In the genomic region with DNA sequence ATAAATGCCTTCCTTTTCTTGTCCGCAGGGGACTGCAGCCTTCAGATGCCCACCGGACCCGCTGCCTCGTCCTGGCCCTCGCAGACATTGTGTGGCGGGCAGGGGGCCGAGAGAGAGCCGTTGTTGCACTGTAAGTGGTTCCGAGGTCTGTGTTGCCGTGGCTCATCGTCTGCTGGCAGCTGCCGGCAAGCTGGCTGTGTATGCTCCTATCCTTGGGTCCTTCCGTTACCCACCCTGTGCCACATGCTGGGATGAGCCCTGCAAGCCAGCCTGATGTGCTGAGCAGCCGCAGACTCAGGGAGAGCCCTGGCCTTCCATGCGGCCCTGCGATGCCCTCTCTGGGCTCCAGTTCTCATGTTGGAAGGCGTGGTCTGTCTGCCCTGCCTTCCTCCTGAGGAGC, we compare ENCODE assay signal across 1 cellular context.
TF ChIP-seq lines count a peak whose summit lies in the region.

No MANE protein-coding gene starts in this region.

TF ChIP-seq in IMR-90, 13 proteins besides CTCF, POLR2A, EP300 and RAD21:
- TF ChIP-seq NFE2L2 (IDR thresholded peaks at IDR 0.05; ENCODE audit: low read depth, low read length): no peak
- TF ChIP-seq, protein P1, sequence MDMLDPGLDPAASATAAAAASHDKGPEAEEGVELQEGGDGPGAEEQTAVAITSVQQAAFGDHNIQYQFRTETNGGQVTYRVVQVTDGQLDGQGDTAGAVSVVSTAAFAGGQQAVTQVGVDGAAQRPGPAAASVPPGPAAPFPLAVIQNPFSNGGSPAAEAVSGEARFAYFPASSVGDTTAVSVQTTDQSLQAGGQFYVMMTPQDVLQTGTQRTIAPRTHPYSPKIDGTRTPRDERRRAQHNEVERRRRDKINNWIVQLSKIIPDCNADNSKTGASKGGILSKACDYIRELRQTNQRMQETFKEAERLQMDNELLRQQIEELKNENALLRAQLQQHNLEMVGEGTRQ (IDR thresholded peaks at IDR 0.05; ENCODE audit: low read depth, low read length): no peak
- TF ChIP-seq, protein P2, sequence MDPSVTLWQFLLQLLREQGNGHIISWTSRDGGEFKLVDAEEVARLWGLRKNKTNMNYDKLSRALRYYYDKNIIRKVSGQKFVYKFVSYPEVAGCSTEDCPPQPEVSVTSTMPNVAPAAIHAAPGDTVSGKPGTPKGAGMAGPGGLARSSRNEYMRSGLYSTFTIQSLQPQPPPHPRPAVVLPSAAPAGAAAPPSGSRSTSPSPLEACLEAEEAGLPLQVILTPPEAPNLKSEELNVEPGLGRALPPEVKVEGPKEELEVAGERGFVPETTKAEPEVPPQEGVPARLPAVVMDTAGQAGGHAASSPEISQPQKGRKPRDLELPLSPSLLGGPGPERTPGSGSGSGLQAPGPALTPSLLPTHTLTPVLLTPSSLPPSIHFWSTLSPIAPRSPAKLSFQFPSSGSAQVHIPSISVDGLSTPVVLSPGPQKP (IDR thresholded peaks at IDR 0.05; ENCODE audit: borderline replicate concordance, low read depth, low read length): no peak
- no peak for TF ChIP-seq FOS (IDR thresholded peaks at IDR 0.05; ENCODE audit: low read depth, low read length)
- no peak for TF ChIP-seq CEBPB (IDR thresholded peaks at IDR 0.05; ENCODE audit: low read depth, low read length)
- TF ChIP-seq MAZ (IDR thresholded peaks at IDR 0.05; ENCODE audit: borderline replicate concordance, low read depth, low read length): no peak
- TF ChIP-seq RCOR1 (IDR thresholded peaks at IDR 0.05; ENCODE audit: insufficient replicate concordance, low read length): no peak
- no peak for TF ChIP-seq BHLHE40 (IDR thresholded peaks at IDR 0.05; ENCODE audit: low read depth, low read length)
- TF ChIP-seq RFX5 (IDR thresholded peaks at IDR 0.05; ENCODE audit: low read depth, low read length): no peak
- TF ChIP-seq CHD1 (IDR thresholded peaks at IDR 0.05; ENCODE audit: low read depth, low read length): no peak
- no peak for TF ChIP-seq MXI1 (IDR thresholded peaks at IDR 0.05; ENCODE audit: borderline replicate concordance, low read depth, low read length)
- TF ChIP-seq SMC3 (IDR thresholded peaks at IDR 0.05; ENCODE audit: low read depth, low read length): no peak
- no peak for TF ChIP-seq MAFK (IDR thresholded peaks at IDR 0.05; ENCODE audit: low read depth, low read length)
TF ChIP-seq in IMR-90: peak in this region for 0.
